ENCODE assay signal across 8 cellular contexts in the genomic region with DNA sequence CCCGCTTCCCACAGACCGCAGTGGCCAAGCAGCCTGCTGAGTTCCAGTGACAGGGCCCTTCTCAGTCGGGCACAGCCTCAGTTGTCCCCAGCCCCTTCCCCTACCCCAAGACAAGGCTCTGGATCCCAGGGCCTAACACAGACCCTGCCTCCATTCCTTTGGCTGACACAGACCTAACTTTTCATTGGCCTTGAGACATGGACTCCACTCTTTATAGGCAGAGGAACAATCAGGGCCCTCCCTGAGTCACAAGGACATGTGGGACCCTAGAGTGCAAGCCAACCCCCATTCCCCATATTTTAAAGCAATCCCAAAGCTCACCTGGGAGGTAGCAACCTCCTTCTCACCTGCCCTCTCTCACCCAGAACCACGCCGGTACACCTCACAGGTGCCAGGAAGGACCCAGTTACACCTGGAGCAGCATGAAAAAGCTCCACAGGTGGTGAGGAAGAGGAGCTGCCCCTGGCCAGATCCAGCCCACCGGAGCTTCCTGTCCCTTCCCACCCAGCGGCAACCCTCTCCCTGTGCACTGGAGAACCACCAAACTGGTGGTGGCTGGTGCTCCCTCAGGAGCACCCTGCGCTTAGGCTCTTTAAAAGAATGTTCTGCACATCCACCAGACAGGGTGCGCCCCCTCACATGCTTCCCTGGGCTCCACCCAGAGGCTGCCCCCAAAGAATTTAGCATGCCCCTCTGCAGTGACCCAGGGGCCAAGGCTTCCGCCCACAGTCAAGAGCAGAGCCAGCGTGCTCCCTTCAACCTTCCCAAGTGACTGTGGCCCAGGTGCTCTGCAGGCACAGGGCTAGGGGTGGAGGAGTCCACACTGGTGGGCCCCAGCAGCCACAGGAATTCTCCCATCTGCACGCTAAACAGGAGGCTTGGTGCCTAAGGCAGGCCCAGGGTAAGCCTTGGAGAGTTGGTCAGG. TPM values are rescaled to one million over a fixed set of nuclear protein-coding genes. Genes with fewer than 3 reads are reported as not detected.
DNase-seq lines count a peak whose midpoint lies in the region; ATAC-seq and TF ChIP-seq lines count a peak whose summit lies in the region.

No MANE protein-coding gene starts in this region.

- DNase-seq in activated CD4-positive, alpha-beta T cell treated with anti-CD3 and anti-CD28 coated beads for 36 hours: peak; percentile 5
- no peak for DNase-seq in activated CD4-positive, alpha-beta T cell treated with anti-CD3 and anti-CD28 coated beads for 4 hours
- DNase-seq in adrenal gland (peak in 1 of 7 donors; percentile 32), left lung (peak; percentile 39 to 54), thoracic aorta (ENCODE audit: low spot score) (no peak), DMS153 (lab: John Stamatoyannopoulos, UW) (no peak)
- DNase-seq in activated CD8-positive, alpha-beta memory T cell treated with anti-CD3 and anti-CD28 coated beads for 24 hours: no peak

- H3K27ac ChIP-seq in adrenal gland: peak overlapping the region; percentile 97 to 99 (median 98)
- H3K27ac ChIP-seq in left lung: peak overlapping the region; percentile 99 to 100
- H3K27ac ChIP-seq in thoracic aorta: peak overlapping the region; percentile 99

- H3K4me3 ChIP-seq in adrenal gland: peak overlapping the region in 1 of 4 donors; percentile 47
- H3K4me3 ChIP-seq in left lung: peak overlapping the region; percentile 7 to 92
- peak overlapping the region; percentile 62 for H3K4me3 ChIP-seq in thoracic aorta

- CTCF ChIA-PET in activated CD4-positive, alpha-beta T cell treated with anti-CD3 and anti-CD28 coated beads for 36 hours (lab: Charles Lee): interaction anchor here (0.7 to 1.6 kb wide), 4 partner anchors 15 to 94 kb away, joined by 3 to 6 read pairs (median 3); a partner anchor contains a TSS

- no peak for ATAC-seq in activated CD4-positive, alpha-beta T cell treated with anti-CD3 and anti-CD28 coated beads for 36 hours
- no peak for ATAC-seq in left lung
- ATAC-seq in thoracic aorta (ENCODE audit: insufficient number of reproducible peaks, low FRiP score, low read depth): no peak
- ATAC-seq in GM18870 (IDR thresholded peaks at IDR 0.05; ENCODE audit: unreplicated experiment): no peak

- H3K9me3 ChIP-seq in adrenal gland (replicated peaks in 1 of 3) (no peaks in the 10 kb centered on the region), left lung (no peaks in the 10 kb centered on the region), thoracic aorta (no peaks in the 10 kb centered on the region)

- TF ChIP-seq POLR2A in adrenal gland (IDR thresholded peaks at IDR 0.05): no peak

- H3K36me3 ChIP-seq in adrenal gland (replicated peaks in 1 of 2) (no peaks in the 10 kb centered on the region), left lung (no peaks in the 10 kb centered on the region), thoracic aorta (no peaks in the 10 kb centered on the region)

- WGBS in adrenal gland, 4 donors: 61 to 93% (median 67%) methylated on average over 5 to 12 of the region's 12 CpGs

- peaks cover 37% of the 10 kb centered on the region for H3K4me1 Mint-ChIP-seq in activated CD4-positive, alpha-beta T cell treated with anti-CD3 and anti-CD28 coated beads for 36 hours

- peak overlapping the region; percentile 71 for H3K27ac Mint-ChIP-seq in activated CD4-positive, alpha-beta T cell treated with anti-CD3 and anti-CD28 coated beads for 36 hours

- POLR2A ChIA-PET in activated CD4-positive, alpha-beta T cell treated with anti-CD3 and anti-CD28 coated beads for 36 hours (lab: Charles Lee): interaction anchor here (2.5 kb wide), 1 partner anchor 15 kb away, joined by 10 read pairs; no protein-coding TSS in a partner anchor

- H3K27me3 ChIP-seq in adrenal gland: no peaks in the 10 kb centered on the region
- no peaks in the 10 kb centered on the region for H3K27me3 ChIP-seq in left lung
- no peaks in the 10 kb centered on the region for H3K27me3 ChIP-seq in thoracic aorta (replicated peaks; ENCODE audit: insufficient read depth)

- TF ChIP-seq CTCF in adrenal gland (IDR thresholded peaks at IDR 0.05): no peak
- no peak for TF ChIP-seq CTCF in left lung (IDR thresholded peaks at IDR 0.05)
- TF ChIP-seq CTCF in thoracic aorta (IDR thresholded peaks at IDR 0.05): no peak

- intact Hi-C loops in activated CD4-positive, alpha-beta T cell treated with anti-CD3 and anti-CD28 coated beads for 36 hours (cut with DNase I, micrococcal nuclease): loop anchor here in 1 of 2 experiments (10.0 kb wide), 1 partner anchor 1567 kb away; a partner anchor contains a TSS
- intact Hi-C loops in adrenal gland (cut with DNase I): no loop called here
- intact Hi-C loops in left lung (cut with DNase I): no loop called here

- H3K36me3 Mint-ChIP-seq in activated CD4-positive, alpha-beta T cell treated with anti-CD3 and anti-CD28 coated beads for 36 hours (ENCODE audit: low read depth): peaks cover 5% of the 10 kb centered on the region

- H3K27me3 Mint-ChIP-seq in activated CD4-positive, alpha-beta T cell treated with anti-CD3 and anti-CD28 coated beads for 36 hours: no peaks in the 10 kb centered on the region

- peak overlapping the region; percentile 88 for H3K4me3 Mint-ChIP-seq in activated CD4-positive, alpha-beta T cell treated with anti-CD3 and anti-CD28 coated beads for 36 hours

- H3K9me3 Mint-ChIP-seq in activated CD4-positive, alpha-beta T cell treated with anti-CD3 and anti-CD28 coated beads for 36 hours (ENCODE audit: low read depth): no peaks in the 10 kb centered on the region

- peaks cover 52 to 57% of the 10 kb centered on the region in 2 donors for H3K4me1 ChIP-seq in adrenal gland (replicated peaks in 1 of 2)
- H3K4me1 ChIP-seq in left lung: peaks cover 42 to 60% of the 10 kb centered on the region in 2 donors
- peaks cover 43 to 54% of the 10 kb centered on the region in 2 donors for H3K4me1 ChIP-seq in thoracic aorta (ENCODE audit: control insufficient read depth in 1 of 2, low read depth in 2 of 2)

RNA-seq across cellular contexts. Expression of a gene that starts 3.4 kb away (rescaled TPM):
- total RNA-seq in activated CD4-positive, alpha-beta T cell treated with anti-CD3 and anti-CD28 coated beads for 36 hours: 10 to 100 TPM; 16.0 to 19.3 TPM
- 10 to 100 TPM in 7 of 8 donors, 1 to 10 TPM in 1; 9.4 to 43.9 (median 20.9) TPM for total RNA-seq in adrenal gland
- 10 to 100 TPM in 1 of 3 donors, 1 to 10 TPM in 2; 4.9 to 30.6 (median 7.7) TPM for polyA plus RNA-seq in adrenal gland
- 10 to 100 TPM; 19.7 to 31.9 TPM for total RNA-seq in left lung
- total RNA-seq in thoracic aorta: 10 to 100 TPM; 17.9 to 27.1 TPM

Comparison
In these comparisons a context has a peak if more than half of its experiments do, and no peak if none do; other contexts are left out.
1. DNase-seq: peak in activated CD4-positive, alpha-beta T cell treated with anti-CD3 and anti-CD28 coated beads for 36 hours (single experiment) and left lung (2 of 2); none in activated CD4-positive, alpha-beta T cell treated with anti-CD3 and anti-CD28 coated beads for 4 hours (0 of 2), thoracic aorta (single experiment), DMS153 (single experiment) and activated CD8-positive, alpha-beta memory T cell treated with anti-CD3 and anti-CD28 coated beads for 24 hours (single experiment).
2. Peak in every context shown above with its lines, with median percentiles within 50 percentile points of each other: H3K27ac ChIP-seq.